Comparison of ENCODE assay signal across 2 cellular contexts in genomic region chr11:60771879-60772525, GRCh38.
A peak's percentile ranks its signal among the peaks of the same experiment; 100 is the strongest.
TF ChIP-seq lines count a peak whose summit lies in the region.

No MANE protein-coding gene starts in this region.

TF ChIP-seq in GM12891, 5 proteins besides CTCF, POLR2A, EP300 and RAD21:
- no peak for TF ChIP-seq TAF1 (IDR thresholded peaks at IDR 0.05; ENCODE audit: low read depth, low read length)
- no peak for TF ChIP-seq PAX5 (IDR thresholded peaks at IDR 0.05; ENCODE audit: insufficient read depth, low read length, severe bottlenecking)
- no peak for TF ChIP-seq POLR2AphosphoS5 (IDR thresholded peaks at IDR 0.05; ENCODE audit: low read depth, low read length)
- no peak for TF ChIP-seq POU2F2 (IDR thresholded peaks at IDR 0.05; ENCODE audit: low read depth, low read length)
- TF ChIP-seq SPI1 (IDR thresholded peaks at IDR 0.05; ENCODE audit: low read depth, low read length) = peak; percentile 24; the same call in 1 of the 2 replicates
TF ChIP-seq in GM12891: peak in this region for 1.

TF ChIP-seq in K562, 482 proteins besides CTCF, POLR2A, EP300 and RAD21:
- TF ChIP-seq MECOM (CRISPR knock-in tag; IDR thresholded peaks at IDR 0.05) (no peak), STAG1 (CRISPR knock-in tag; IDR thresholded peaks at IDR 0.05; ENCODE audit: borderline replicate concordance) (no peak), CREB1 (IDR thresholded peaks at IDR 0.05) (no peak), CREB1 (CRISPR knock-in tag; IDR thresholded peaks at IDR 0.05) (no peak), E2F5 (CRISPR knock-in tag; IDR thresholded peaks at IDR 0.05) (no peak), ZBTB26 (CRISPR knock-in tag; IDR thresholded peaks at IDR 0.05) (no peak), KLF10 (CRISPR knock-in tag; IDR thresholded peaks at IDR 0.05) (no peak), JUND (IDR thresholded peaks at IDR 0.05; ENCODE audit: borderline replicate concordance, low read depth, low read length) (peak; percentile 40; the same call in 1 of the 2 replicates), JUND (tag; IDR thresholded peaks at IDR 0.05; ENCODE audit: borderline replicate concordance, low read depth, low read length) (no peak), FIP1L1 (IDR thresholded peaks at IDR 0.05; ENCODE audit: low read depth, low read length, poor library complexity, severe bottlenecking) (no peak), E4F1 (CRISPR knock-in tag; IDR thresholded peaks at IDR 0.05; ENCODE audit: borderline replicate concordance) (no peak), ZNF449 (CRISPR knock-in tag; IDR thresholded peaks at IDR 0.05) (no peak), FOSL1 (tag; conservative IDR thresholded peaks at IDR 0.05) (peak; percentile 61; the same call in 1 of the 2 replicates), POLR2AphosphoS2 (IDR thresholded peaks at IDR 0.05; ENCODE audit: low read length) (no peak), SP1 (CRISPR knock-in tag; IDR thresholded peaks at IDR 0.05) (no peak), ZFP91 (CRISPR knock-in tag; IDR thresholded peaks at IDR 0.05) (no peak), HNRNPUL1 (IDR thresholded peaks at IDR 0.05; ENCODE audit: low read length) (no peak), SNIP1 (IDR thresholded peaks at IDR 0.05; ENCODE audit: low read depth) (no peak), ZNF444 (CRISPR knock-in tag; IDR thresholded peaks at IDR 0.05) (no peak), ESRRA (IDR thresholded peaks at IDR 0.05; ENCODE audit: borderline replicate concordance, low read depth) (peak; percentile 72), FOXO4 (CRISPR knock-in tag; IDR thresholded peaks at IDR 0.05) (no peak), ZNF280B (CRISPR knock-in tag; IDR thresholded peaks at IDR 0.05) (no peak), IRF9 (tag; IDR thresholded peaks at IDR 0.05) (no peak), ATF3 (IDR thresholded peaks at IDR 0.05) (peak; percentile 23; the same call in 1 of the 2 replicates), ATF3 (CRISPR knock-in tag; conservative IDR thresholded peaks at IDR 0.05) (no peak), MYBL2 (IDR thresholded peaks at IDR 0.05; ENCODE audit: low read depth) (no peak), MYBL2 (CRISPR knock-in tag; IDR thresholded peaks at IDR 0.05; ENCODE audit: borderline replicate concordance) (no peak), MCM7 (IDR thresholded peaks at IDR 0.05) (no peak), ZZZ3 (IDR thresholded peaks at IDR 0.05) (no peak), E2F6 (IDR thresholded peaks at IDR 0.05; ENCODE audit: borderline replicate concordance in 1 of 2, extremely low read depth in 1 of 2, insufficient read depth in 1 of 2, insufficient read length in 1 of 2, low read depth in 1 of 2, low read length in 1 of 2, poor library complexity in 1 of 2, severe bottlenecking in 1 of 2) (no peak), E2F8 (IDR thresholded peaks at IDR 0.05; ENCODE audit: low read depth, partially characterized antibody) (no peak), YY1 (IDR thresholded peaks at IDR 0.05; ENCODE audit: borderline replicate concordance in 1 of 3, control insufficient read depth in 1 of 3, extremely low read depth in 1 of 3, insufficient read depth in 3 of 3, insufficient read length in 1 of 3, insufficient replicate concordance in 2 of 3, low read depth in 1 of 3, low read length in 2 of 3) (peak in 1 of 3 experiments; percentile 36), CGGBP1 (CRISPR knock-in tag; IDR thresholded peaks at IDR 0.05) (no peak), ADNP (tag; IDR thresholded peaks at IDR 0.05) (no peak), ZNF146 (CRISPR knock-in tag; IDR thresholded peaks at IDR 0.05; ENCODE audit: unreplicated experiment) (no peak)
TF ChIP-seq in K562: peak in this region for 5.
